25 cellular contexts compared by ENCODE assay signal in genomic region chr7:151003572-151003971, GRCh38. TPM values are rescaled to one million over a fixed set of nuclear protein-coding genes. Genes with fewer than 3 reads are reported as not detected.
DNase-seq lines count a peak whose midpoint lies in the region; ATAC-seq and TF ChIP-seq lines count a peak whose summit lies in the region.
"Had no signal": no experiment of that assay in that cellular context is flagged by ENCODE, and none has a peak within 500 bp of the region (broad histone marks: within the 10 kb centered on the region; RNA-seq: fewer than 3 reads in every experiment).

No MANE protein-coding gene starts in this region.

- H3K9me3 Mint-ChIP-seq in glutamatergic neuron (ENCODE audit: unreplicated experiment): peaks cover 6% of the 10 kb centered on the region
- H3K9me3 Mint-ChIP-seq: activated CD4-positive, alpha-beta T cell treated with anti-CD3 and anti-CD28 coated beads, Interleukin-2, amount 10 ng/mL, durations not matched to agents 24 days and 14 days; central memory CD8-positive, alpha-beta T cell had no signal

- H3K4me3 Mint-ChIP-seq in glutamatergic neuron (ENCODE audit: unreplicated experiment): peak overlapping the region; percentile 8
- H3K4me3 Mint-ChIP-seq: activated CD4-positive, alpha-beta T cell treated with anti-CD3 and anti-CD28 coated beads, Interleukin-2, amount 10 ng/mL, durations not matched to agents 24 days and 14 days; central memory CD8-positive, alpha-beta T cell; naive thymus-derived CD4-positive, alpha-beta T cell had no signal

- peak; percentile 65 for DNase-seq in COLO668 (lab: John Stamatoyannopoulos, UW; ENCODE audit: unreplicated experiment)
- peak; percentile 96 for DNase-seq in DMS53 (lab: John Stamatoyannopoulos, UW)
- peak; percentile 47 for DNase-seq in NCI-H748 treated with DMSO at 0.1 percent for 48 hours (lab: John Stamatoyannopoulos, UW)
- no peak for DNase-seq in glutamatergic neuron
- DNase-seq in activated CD4-positive, alpha-beta T cell treated with anti-CD3 and anti-CD28 coated beads for 48 hours: no peak
- DNase-seq: activated CD4-positive, alpha-beta T cell treated with anti-CD3 and anti-CD28 coated beads, Interleukin-2, amount 10 ng/mL, durations not matched to agents 24 days and 14 days; AML-193; Caco-2; effector CD8-positive, alpha-beta T cell; heart right ventricle; mammary epithelial cell; naive thymus-derived CD4-positive, alpha-beta T cell; NCI-H1048; NCI-H526 treated with DMSO at 0.1 percent for 48 hours; Peyer's patch; SK-N-SH; small intestine; stimulated activated CD4-positive, alpha-beta T cell treated with anti-CD3 and anti-CD28 coated beads, Interleukin-4, amount 100 ng/mL, for 1 hour; T1000 had no signal

- peaks cover 6% of the 10 kb centered on the region for H3K4me1 Mint-ChIP-seq in glutamatergic neuron (ENCODE audit: low read depth, unreplicated experiment)

- H3K27me3 Mint-ChIP-seq in glutamatergic neuron (ENCODE audit: unreplicated experiment): peaks cover 2% of the 10 kb centered on the region
- H3K27me3 Mint-ChIP-seq: activated CD4-positive, alpha-beta T cell treated with anti-CD3 and anti-CD28 coated beads, Interleukin-2, amount 10 ng/mL, durations not matched to agents 24 days and 14 days; central memory CD8-positive, alpha-beta T cell; naive thymus-derived CD4-positive, alpha-beta T cell had no signal

- ATAC-seq in GM21576 (IDR thresholded peaks at IDR 0.05; ENCODE audit: unreplicated experiment) (no peak), HG02763 (IDR thresholded peaks at IDR 0.05; ENCODE audit: unreplicated experiment) (no peak)
- ATAC-seq: heart right ventricle; naive thymus-derived CD4-positive, alpha-beta T cell had no signal

- TF ChIP-seq CTCF in glutamatergic neuron (IDR thresholded peaks at IDR 0.05; ENCODE audit: partially characterized antibody, unreplicated experiment): no peak

- H3K36me3 Mint-ChIP-seq in glutamatergic neuron (ENCODE audit: unreplicated experiment): no peaks in the 10 kb centered on the region

- H3K27ac Mint-ChIP-seq in glutamatergic neuron (ENCODE audit: unreplicated experiment): no peak overlapping the region
- H3K27ac Mint-ChIP-seq: activated CD4-positive, alpha-beta T cell treated with anti-CD3 and anti-CD28 coated beads, Interleukin-2, amount 10 ng/mL, durations not matched to agents 24 days and 14 days had no signal

RNA-seq across cellular contexts. Expression of gene NOS3, which starts 12.8 kb away (rescaled TPM):
- total RNA-seq in glutamatergic neuron (ENCODE audit: unreplicated experiment): 0.86 TPM

RNA-seq across cellular contexts. Expression of gene ATG9B, which starts 20.7 kb away (rescaled TPM):
- 9.4 TPM for total RNA-seq in glutamatergic neuron (ENCODE audit: unreplicated experiment)
- total RNA-seq: posterior vena cava, urinary bladder had no signal

RNA-seq across cellular contexts. Expression of gene ABCB8, which starts 24.7 kb away (rescaled TPM):
- 57.1 TPM for total RNA-seq in glutamatergic neuron (ENCODE audit: unreplicated experiment)

RNA-seq across cellular contexts. Expression of gene KCNH2, which starts 25.5 kb away (rescaled TPM):
- 73.7 TPM for total RNA-seq in glutamatergic neuron (ENCODE audit: unreplicated experiment)

RNA-seq across cellular contexts. Expression of gene ASIC3, which starts 44.8 kb away (rescaled TPM):
- total RNA-seq in glutamatergic neuron (ENCODE audit: unreplicated experiment): 10.8 TPM
- total RNA-seq: G401 had no signal

Comparison
In these comparisons a context has a peak if more than half of its experiments do, and no peak if none do; other contexts are left out.
1. DNase-seq: peak in COLO668 (single experiment), DMS53 (single experiment) and NCI-H748 treated with DMSO at 0.1 percent for 48 hours (single experiment); none in glutamatergic neuron (single experiment) and activated CD4-positive, alpha-beta T cell treated with anti-CD3 and anti-CD28 coated beads for 48 hours (single experiment).